Comparison of ENCODE assay signal across 16 cellular contexts in genomic region chr3:195101927-195102608, GRCh38.
DNase-seq lines count a peak whose midpoint lies in the region; ATAC-seq, FAIRE-seq and TF ChIP-seq lines count a peak whose summit lies in the region.
"Had no signal": no experiment of that assay in that cellular context is flagged by ENCODE, and none has a peak within 500 bp of the region (broad histone marks: within the 10 kb centered on the region; RNA-seq: fewer than 3 reads in every experiment).

No MANE protein-coding gene starts in this region.

- H3K27me3 Mint-ChIP-seq in activated T-helper 2 cell treated with anti-CD3 and anti-CD28 coated beads, Interferon-gamma antibody, Interleukin-2, Interleukin-4, amounts not matched to agents 10 μg/mL and 5 μg/mL and 100 μg/mL, durations not matched to agents 14 hours and 24 hours and 36 hours (ENCODE audit: low read depth), result no peaks in the 10 kb centered on the region

- H3K27ac ChIP-seq in RWPE2 (ENCODE audit: poor library complexity, severe bottlenecking), result peak overlapping the region; percentile 57
- no peak overlapping the region for H3K27ac ChIP-seq in kidney (ENCODE audit: low read depth in 2 of 2, low read length in 2 of 2)
- peak overlapping the region in 7 of 8 donors; percentile 81 to 93 (median 88) for H3K27ac ChIP-seq in spleen
- H3K27ac ChIP-seq: dorsolateral prefrontal cortex, KMS-11 had no signal

- intact Hi-C loops in kidney (cut with DNase I), result loop anchor here (10.0 kb wide), 1 partner anchor 417 kb away; the partner anchor contains the start of gene FAM43A
- intact Hi-C loops in spleen (cut with DNase I; ENCODE audit: low total_unique reads), result loop anchor here (10.0 kb wide), 1 partner anchor 97 kb away; no protein-coding TSS in a partner anchor
- intact Hi-C loops in activated T-helper 2 cell treated with anti-CD3 and anti-CD28 coated beads, Interferon-gamma antibody, Interleukin-2, Interleukin-4, amounts not matched to agents 10 μg/mL and 5 μg/mL and 100 μg/mL, durations not matched to agents 14 hours and 24 hours and 36 hours (cut with micrococcal nuclease), result no loop called here

- no peak for FAIRE-seq in kidney (lab: Jason Lieb, UNC)
- FAIRE-seq: small intestine had no signal

- 55 to 76% (median 65%) methylated on average over 13 of the region's 13 CpGs for WGBS in spleen, 5 donors

- peaks cover 10% of the 10 kb centered on the region for H3K4me1 Mint-ChIP-seq in activated T-helper 2 cell treated with anti-CD3 and anti-CD28 coated beads, Interferon-gamma antibody, Interleukin-2, Interleukin-4, amounts not matched to agents 10 μg/mL and 5 μg/mL and 100 μg/mL, durations not matched to agents 14 hours and 24 hours and 36 hours (ENCODE audit: low read depth)

- H3K9ac ChIP-seq in kidney (ENCODE audit: low read length in 2 of 2), result no peak overlapping the region
- H3K9ac ChIP-seq: KMS-11 had no signal

- DNase-seq in NOMO-1 treated with DMSO at 0.1 percent for 48 hours (lab: John Stamatoyannopoulos, UW; ENCODE audit: unreplicated experiment) (peak; percentile 26), NOMO-1 treated with dmso at 0.1 percent for 144 hours (lab: John Stamatoyannopoulos, UW; ENCODE audit: unreplicated experiment) (no peak), RWPE2 (ENCODE audit: low spot score) (no peak), kidney (peak; percentile 18), spleen (peak; percentile 50), NCI-H146 treated with DMSO at 0.1 percent for 48 hours (lab: John Stamatoyannopoulos, UW; ENCODE audit: unreplicated experiment) (no peak), iPS-NIHi7 (ENCODE audit: extremely low spot score) (no peak)
- DNase-seq in activated T-helper 2 cell treated with anti-CD3 and anti-CD28 coated beads, Interferon-gamma antibody, Interleukin-2, Interleukin-4, amounts not matched to agents 10 μg/mL and 5 μg/mL and 100 μg/mL, durations not matched to agents 14 hours and 24 hours and 36 hours (ENCODE audit: low spot score), result no peak
- DNase-seq: activated CD8-positive, alpha-beta memory T cell treated with anti-CD3 and anti-CD28 coated beads, Interleukin-2, amount 50 U/mL, for 48 hours; NCI-H2029 treated with DMSO at 0.1 percent for 48 hours; NCI-H82; nephron progenitor cell had no signal

- H3K4me3 Mint-ChIP-seq in activated T-helper 2 cell treated with anti-CD3 and anti-CD28 coated beads, Interferon-gamma antibody, Interleukin-2, Interleukin-4, amounts not matched to agents 10 μg/mL and 5 μg/mL and 100 μg/mL, durations not matched to agents 14 hours and 24 hours and 36 hours (ENCODE audit: low read depth), result no peak overlapping the region
- H3K4me3 Mint-ChIP-seq: nephron progenitor cell had no signal

- H3K4me1 ChIP-seq in RWPE2 (ENCODE audit: insufficient read depth, poor library complexity, severe bottlenecking) (peaks cover 38% of the 10 kb centered on the region), kidney (ENCODE audit: control insufficient read depth in 1 of 2, insufficient read depth in 1 of 2, low read depth in 1 of 2, low read length in 2 of 2) (peaks cover 12 to 19% of the 10 kb centered on the region in 2 donors), spleen (peaks cover 15 to 97% (median 57%) of the 10 kb centered on the region in 6 donors)

- TF ChIP-seq POLR2A in spleen (IDR thresholded peaks at IDR 0.05), result no peak

- H3K9me3 ChIP-seq in RWPE2 (ENCODE audit: severe bottlenecking), result no peaks in the 10 kb centered on the region
- no peaks in the 10 kb centered on the region for H3K9me3 ChIP-seq in kidney (ENCODE audit: control insufficient read depth in 1 of 2, low read length in 2 of 2)
- no peaks in the 10 kb centered on the region for H3K9me3 ChIP-seq in spleen
- H3K9me3 ChIP-seq: gastroesophageal sphincter had no signal

- H3K27ac Mint-ChIP-seq in activated T-helper 2 cell treated with anti-CD3 and anti-CD28 coated beads, Interferon-gamma antibody, Interleukin-2, Interleukin-4, amounts not matched to agents 10 μg/mL and 5 μg/mL and 100 μg/mL, durations not matched to agents 14 hours and 24 hours and 36 hours, result no peak overlapping the region

- no peaks in the 10 kb centered on the region for H3K9me3 Mint-ChIP-seq in activated T-helper 2 cell treated with anti-CD3 and anti-CD28 coated beads, Interferon-gamma antibody, Interleukin-2, Interleukin-4, amounts not matched to agents 10 μg/mL and 5 μg/mL and 100 μg/mL, durations not matched to agents 14 hours and 24 hours and 36 hours
- H3K9me3 Mint-ChIP-seq: nephron progenitor cell had no signal

- H3K27me3 ChIP-seq in RWPE2 (ENCODE audit: insufficient read depth, poor library complexity, severe bottlenecking), result no peaks in the 10 kb centered on the region
- H3K27me3 ChIP-seq in spleen (replicated peaks in 1 of 7), result no peaks in the 10 kb centered on the region
- H3K27me3 ChIP-seq: dorsolateral prefrontal cortex, gastroesophageal sphincter had no signal

- H3K36me3 Mint-ChIP-seq in activated T-helper 2 cell treated with anti-CD3 and anti-CD28 coated beads, Interferon-gamma antibody, Interleukin-2, Interleukin-4, amounts not matched to agents 10 μg/mL and 5 μg/mL and 100 μg/mL, durations not matched to agents 14 hours and 24 hours and 36 hours (ENCODE audit: low read depth), result no peaks in the 10 kb centered on the region

- H3K36me3 ChIP-seq in RWPE2 (ENCODE audit: low read depth), result no peaks in the 10 kb centered on the region
- H3K36me3 ChIP-seq in kidney (ENCODE audit: control insufficient read depth in 1 of 2, insufficient read depth in 2 of 2, low read length in 2 of 2), result no peaks in the 10 kb centered on the region
- no peaks in the 10 kb centered on the region for H3K36me3 ChIP-seq in spleen
- H3K36me3 ChIP-seq: gastroesophageal sphincter had no signal

- no peak for TF ChIP-seq CTCF in RWPE2 (IDR thresholded peaks at IDR 0.05; ENCODE audit: poor library complexity, severe bottlenecking)
- TF ChIP-seq CTCF in kidney (IDR thresholded peaks at IDR 0.05; ENCODE audit: borderline replicate concordance, extremely low read depth, insufficient read depth), result no peak
- no peak for TF ChIP-seq CTCF in spleen (IDR thresholded peaks at IDR 0.05 in 8 of 11, conservative IDR thresholded peaks at IDR 0.05 in 3 of 11)

- H3K4me3 ChIP-seq in RWPE2 (ENCODE audit: severe bottlenecking) (no peak overlapping the region), kidney (ENCODE audit: low read length in 2 of 2) (no peak overlapping the region), spleen (peak overlapping the region in 1 of 8 donors; percentile 39)
- H3K4me3 ChIP-seq: dorsolateral prefrontal cortex, gastroesophageal sphincter had no signal

- ATAC-seq in RWPE2 (ENCODE audit: low read depth), result no peak
- ATAC-seq: gastroesophageal sphincter had no signal

Comparison
In these comparisons a context has a peak if more than half of its experiments do, and no peak if none do; other contexts are left out.
1. DNase-seq: peak in NOMO-1 treated with DMSO at 0.1 percent for 48 hours (single experiment), kidney (single experiment) and spleen (single experiment); none in NOMO-1 treated with dmso at 0.1 percent for 144 hours (single experiment), RWPE2 (single experiment), NCI-H146 treated with DMSO at 0.1 percent for 48 hours (single experiment), activated T-helper 2 cell treated with anti-CD3 and anti-CD28 coated beads, Interferon-gamma antibody, Interleukin-2, Interleukin-4, amounts not matched to agents 10 μg/mL and 5 μg/mL and 100 μg/mL, durations not matched to agents 14 hours and 24 hours and 36 hours (single experiment) and iPS-NIHi7 (single experiment).
2. H3K27ac ChIP-seq: peak in RWPE2 (single experiment) and spleen (7 of 8); none in kidney (0 of 2).